Comparison of ENCODE assay signal across 22 cellular contexts in genomic region chr18:4286256-4286655, GRCh38.
DNase-seq lines count a peak whose midpoint lies in the region; ATAC-seq and TF ChIP-seq lines count a peak whose summit lies in the region.
"Had no signal": no experiment of that assay in that cellular context is flagged by ENCODE, and none has a peak within 500 bp of the region (broad histone marks: within the 10 kb centered on the region; RNA-seq: fewer than 3 reads in every experiment).

No MANE protein-coding gene starts in this region.

- H3K4me1 ChIP-seq in mesendoderm (ENCODE audit: control insufficient read depth, low read depth, low read length) (no peaks in the 10 kb centered on the region), neural progenitor cell (peaks cover 27% of the 10 kb centered on the region), smooth muscle cell (ENCODE audit: low read depth) (peaks cover 3% of the 10 kb centered on the region)
- H3K4me1 ChIP-seq: BE2C; BLaER1 treated with 17β-estradiol and CSF1 and Interleukin-3, amounts not matched to agents 10 nM and 100 nM had no signal

- H3K4me2 ChIP-seq in mesendoderm (ENCODE audit: low read length) (no peak overlapping the region), neural progenitor cell (no peak overlapping the region), smooth muscle cell (no peak overlapping the region)
- H3K4me2 ChIP-seq: BLaER1 treated with 17β-estradiol and CSF1 and Interleukin-3, amounts not matched to agents 10 nM and 100 nM; GM23338 had no signal

- H2AFZ ChIP-seq in neural progenitor cell (replicated peaks) (no peak overlapping the region), smooth muscle cell (ENCODE audit: low read depth) (no peak overlapping the region)
- H2AFZ ChIP-seq: GM23338 had no signal

- H3K27ac Mint-ChIP-seq in neural progenitor cell: peak overlapping the region; percentile 16
- H3K27ac Mint-ChIP-seq: CD14-positive monocyte; CD4-positive, alpha-beta T cell; CD8-positive, alpha-beta memory T cell; GM23338; HFFc6 had no signal

- H3K36me3 ChIP-seq in mesendoderm (ENCODE audit: control insufficient read depth, insufficient read depth, low read length) (no peaks in the 10 kb centered on the region), neural progenitor cell (no peaks in the 10 kb centered on the region), smooth muscle cell (ENCODE audit: low read depth) (no peaks in the 10 kb centered on the region)
- H3K36me3 ChIP-seq: BE2C; BLaER1 treated with 17β-estradiol and CSF1 and Interleukin-3, amounts not matched to agents 10 nM and 100 nM; HAP-1 had no signal

- H3K4me3 ChIP-seq in mesendoderm (ENCODE audit: low read length) (no peak overlapping the region), neural progenitor cell (no peak overlapping the region), smooth muscle cell (no peak overlapping the region), foreskin fibroblast (ENCODE audit: low read depth in 1 of 2, low read length in 2 of 2) (no peak overlapping the region)
- H3K4me3 ChIP-seq: BLaER1 treated with 17β-estradiol and CSF1 and Interleukin-3, amounts not matched to agents 10 nM and 100 nM; GM12878; GM23338; HAP-1 had no signal

- no peaks in the 10 kb centered on the region for H3K27me3 Mint-ChIP-seq in neural progenitor cell (ENCODE audit: insufficient read depth, low read depth)
- H3K27me3 Mint-ChIP-seq: CD4-positive, alpha-beta T cell; CD8-positive, alpha-beta memory T cell had no signal

- no peak overlapping the region for H2BK5ac ChIP-seq in mesendoderm (ENCODE audit: low read length)

- H3K4me3 Mint-ChIP-seq in neural progenitor cell: no peak overlapping the region
- H3K4me3 Mint-ChIP-seq: CD14-positive monocyte; CD4-positive, alpha-beta T cell; CD8-positive, alpha-beta memory T cell; GM23338; HFFc6 had no signal

- DNase-seq in ELF-1 (ENCODE audit: low read depth, low spot score) (peak; percentile 57), foreskin melanocyte (peak; percentile 53), mesendoderm (peak; percentile 26), neural progenitor cell (ENCODE audit: low spot score) (no peak), smooth muscle cell (lab: John Stamatoyannopoulos, UW; ENCODE audit: unreplicated experiment) (no peak), foreskin fibroblast (no peak)
- no peak for DNase-seq in stimulated activated CD4-positive, alpha-beta T cell treated with anti-CD3 and anti-CD28 coated beads, Interleukin-4, amount 100 ng/mL, for 4 hours
- DNase-seq: ACHN; AML-193; BE2C; CD4-positive, alpha-beta T cell; CD8-positive, alpha-beta memory T cell; DND-41; GDM1; HFFc6 had no signal

- WGBS in mesendoderm (ENCODE audit: extremely low coverage, insufficient coverage, low lambda C conversion rate): no CpG with 5 or more reads among the region's 5 CpGs
- WGBS in smooth muscle cell (ENCODE audit: low lambda C conversion rate): 48% methylated on average over 5 of the region's 5 CpGs

- no peak overlapping the region for H4K8ac ChIP-seq in mesendoderm (ENCODE audit: low read depth, low read length)

- H3K79me2 ChIP-seq in mesendoderm (ENCODE audit: control insufficient read depth, insufficient read depth, low read length) (no peaks in the 10 kb centered on the region), neural progenitor cell (ENCODE audit: low read depth) (peaks cover 21% of the 10 kb centered on the region), smooth muscle cell (ENCODE audit: low read depth) (no peaks in the 10 kb centered on the region)

- H3K36me3 Mint-ChIP-seq in neural progenitor cell: peaks cover 3% of the 10 kb centered on the region
- H3K36me3 Mint-ChIP-seq: CD14-positive monocyte; CD8-positive, alpha-beta memory T cell had no signal

- TF ChIP-seq CTCF in neural progenitor cell (IDR thresholded peaks at IDR 0.05) (no peak), smooth muscle cell (IDR thresholded peaks at IDR 0.05; ENCODE audit: borderline replicate concordance, insufficient read depth, poor library complexity, severe bottlenecking) (no peak), foreskin fibroblast (IDR thresholded peaks at IDR 0.05; ENCODE audit: low read depth, low read length) (no peak)

- no peak overlapping the region for H3K23ac ChIP-seq in mesendoderm (ENCODE audit: low read length)

- H3K27me3 ChIP-seq in mesendoderm (ENCODE audit: insufficient read depth, low read length, poor library complexity) (no peaks in the 10 kb centered on the region), neural progenitor cell (no peaks in the 10 kb centered on the region), smooth muscle cell (ENCODE audit: low read depth) (no peaks in the 10 kb centered on the region)
- H3K27me3 ChIP-seq: BE2C; BLaER1 treated with 17β-estradiol and CSF1 and Interleukin-3, amounts not matched to agents 10 nM and 100 nM had no signal

- no peaks in the 10 kb centered on the region for H3K9me3 Mint-ChIP-seq in neural progenitor cell
- H3K9me3 Mint-ChIP-seq: GM23338 had no signal

- H3K9ac ChIP-seq in mesendoderm (ENCODE audit: low read length): no peak overlapping the region
- no peak overlapping the region for H3K9ac ChIP-seq in neural progenitor cell
- no peak overlapping the region for H3K9ac ChIP-seq in smooth muscle cell (ENCODE audit: low read depth)
- H3K9ac ChIP-seq: BLaER1 treated with 17β-estradiol and CSF1 and Interleukin-3, amounts not matched to agents 10 nM and 100 nM had no signal

- H3K18ac ChIP-seq in mesendoderm (ENCODE audit: low read length): no peak overlapping the region

- no peak overlapping the region for H2AK5ac ChIP-seq in mesendoderm (ENCODE audit: low read length)

- H3K56ac ChIP-seq in mesendoderm (ENCODE audit: low read length): no peak overlapping the region

- H4K5ac ChIP-seq in mesendoderm (ENCODE audit: low read length): no peak overlapping the region

- H3K4me1 Mint-ChIP-seq in neural progenitor cell: peaks cover 14% of the 10 kb centered on the region
- H3K4me1 Mint-ChIP-seq: CD14-positive monocyte; CD8-positive, alpha-beta memory T cell had no signal

- ATAC-seq in GM19035 (IDR thresholded peaks at IDR 0.05; ENCODE audit: unreplicated experiment): no peak
- ATAC-seq: GM23338 had no signal

- H3F3A ChIP-seq in neural progenitor cell (ENCODE audit: low read depth) (peaks cover 7% of the 10 kb centered on the region), smooth muscle cell (ENCODE audit: low read depth) (no peaks in the 10 kb centered on the region)

- no peak overlapping the region for H3K4ac ChIP-seq in mesendoderm (ENCODE audit: low read depth, low read length)

- no peak overlapping the region for H2BK120ac ChIP-seq in mesendoderm (ENCODE audit: low read depth, low read length)

- no peak overlapping the region for H2BK15ac ChIP-seq in mesendoderm (replicated peaks; ENCODE audit: low read depth)

- no peak overlapping the region for H3K27ac ChIP-seq in mesendoderm (ENCODE audit: low read depth, low read length)
- no peak overlapping the region for H3K27ac ChIP-seq in neural progenitor cell
- H3K27ac ChIP-seq in smooth muscle cell (ENCODE audit: low read depth): no peak overlapping the region
- H3K27ac ChIP-seq: 22Rv1; BLaER1 treated with 17β-estradiol and CSF1 and Interleukin-3, amounts not matched to agents 10 nM and 100 nM had no signal

- H4K20me1 ChIP-seq in neural progenitor cell (ENCODE audit: low read depth): peaks cover 4% of the 10 kb centered on the region
- H4K20me1 ChIP-seq in smooth muscle cell (ENCODE audit: low read depth): peaks cover 4% of the 10 kb centered on the region
- H4K20me1 ChIP-seq: BLaER1 treated with 17β-estradiol and CSF1 and Interleukin-3, amounts not matched to agents 10 nM and 100 nM had no signal

- no peaks in the 10 kb centered on the region for H3K9me3 ChIP-seq in neural progenitor cell (ENCODE audit: low read depth)
- no peaks in the 10 kb centered on the region for H3K9me3 ChIP-seq in smooth muscle cell (replicated peaks; ENCODE audit: low read depth)
- H3K9me3 ChIP-seq: BE2C; BLaER1 treated with 17β-estradiol and CSF1 and Interleukin-3, amounts not matched to agents 10 nM and 100 nM; HAP-1 had no signal

- H3K79me1 ChIP-seq in mesendoderm (ENCODE audit: low read length): no peaks in the 10 kb centered on the region

Comparison
In these comparisons a context has a peak if more than half of its experiments do, and no peak if none do; other contexts are left out.
1. DNase-seq: peak in ELF-1 (single experiment), foreskin melanocyte (single experiment) and mesendoderm (single experiment); none in neural progenitor cell (single experiment), stimulated activated CD4-positive, alpha-beta T cell treated with anti-CD3 and anti-CD28 coated beads, Interleukin-4, amount 100 ng/mL, for 4 hours (0 of 2), smooth muscle cell (single experiment) and foreskin fibroblast (0 of 2).